ENCODE assay signal across 1 cellular context in genomic region chrX:3184176-3184930, GRCh38.
TF ChIP-seq lines count a peak whose summit lies in the region.

No MANE protein-coding gene starts in this region.

TF ChIP-seq in WTC11, 78 proteins besides CTCF, POLR2A, EP300 and RAD21 (continued from another document):
- no peak for TF ChIP-seq GTF2I (CRISPR knock-in tag; conservative IDR thresholded peaks at IDR 0.05)
- no peak for TF ChIP-seq NR2C2 (CRISPR knock-in tag; IDR thresholded peaks at IDR 0.05)
- TF ChIP-seq ETV6 (CRISPR knock-in tag; IDR thresholded peaks at IDR 0.05), result no peak
- no peak for TF ChIP-seq CREM (CRISPR knock-in tag; IDR thresholded peaks at IDR 0.05)
- no peak for TF ChIP-seq SMAD4 (CRISPR knock-in tag; IDR thresholded peaks at IDR 0.05)
- TF ChIP-seq ZBTB43 (CRISPR knock-in tag; IDR thresholded peaks at IDR 0.05), result no peak
- TF ChIP-seq MXD4 (CRISPR knock-in tag; IDR thresholded peaks at IDR 0.05; ENCODE audit: borderline replicate concordance), result no peak
